Comparison of ENCODE assay signal across 19 cellular contexts in the genomic region with DNA sequence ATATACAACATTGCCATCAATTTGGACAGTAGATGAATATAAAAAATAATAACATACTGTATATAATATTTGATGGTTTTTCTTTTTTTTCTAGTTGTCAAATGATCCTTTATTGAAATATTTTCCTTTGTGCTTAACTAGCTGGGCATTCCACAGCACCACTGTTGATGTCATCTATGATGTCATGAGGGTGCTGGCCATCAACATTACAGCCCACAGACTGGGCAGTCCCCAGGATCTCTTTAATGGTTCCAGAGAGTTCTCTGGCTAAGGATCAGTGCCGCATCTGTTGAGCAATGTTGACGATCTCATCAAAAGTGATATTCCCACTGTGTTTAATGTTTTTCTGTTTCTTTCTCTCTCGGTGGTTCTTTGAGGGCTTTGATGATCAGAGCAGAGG. TPM values are rescaled to one million over a fixed set of nuclear protein-coding genes. Genes with fewer than 3 reads are reported as not detected.
"Had no signal": no experiment of that assay in that cellular context is flagged by ENCODE, and none has a peak within 500 bp of the region (broad histone marks: within the 10 kb centered on the region; RNA-seq: fewer than 3 reads in every experiment).

No MANE protein-coding gene starts in this region.

RNA-seq across cellular contexts. Expression of a gene that starts 19.0 kb away (rescaled TPM):
- total RNA-seq: activated B cell treated with CpG ODN at 0.5 μM for 24 hours; activated CD4-positive, alpha-beta memory T cell treated with anti-CD3 and anti-CD28 coated beads for 36 hours; activated CD4-positive, alpha-beta T cell treated with anti-CD3 and anti-CD28 coated beads, Interleukin-2, amount 10 ng/mL, durations not matched to agents 24 days and 14 days; activated CD8-positive, alpha-beta memory T cell treated with anti-CD3 and anti-CD28 coated beads for 36 hours; activated CD8-positive, alpha-beta T cell treated with anti-CD3 and anti-CD28 coated beads for 36 hours; activated naive CD4-positive, alpha-beta T cell treated with anti-CD3 and anti-CD28 coated beads for 36 hours; activated naive CD4-positive, alpha-beta T cell treated with anti-CD3 and anti-CD28 coated beads, Interleukin-2, amount 50 U/mL, for 72 hours; activated naive CD8-positive, alpha-beta T cell treated with anti-CD3 and anti-CD28 coated beads for 36 hours; activated T-cell treated with anti-CD3 and anti-CD28 coated beads, Interleukin-2, amount 50 U/mL, for 4 hours; activated T-cell treated with anti-CD3 and anti-CD28 coated beads, Interleukin-2, amount 50 U/mL, for 72 hours; activated T-helper 1 cell treated with anti-CD3 and anti-CD28 coated beads, Interleukin-12 subunit alpha, Interleukin-12 subunit beta, Interleukin-2, Interleukin-4 antibody, amounts not matched to agents 30 ng/mL and 10 ng/mL and 1 ng/mL, durations not matched to agents 14 hours and 24 hours and 36 hours; activated T-helper 17 cell treated with anti-CD3 and anti-CD28 coated beads, Interleukin-2, amount 50 U/mL, for 72 hours; adrenal gland; aorta; astrocyte; body of pancreas; breast epithelium; cardiac septum; cerebellum had no signal
- polyA plus RNA-seq: adrenal gland, aorta had no signal

RNA-seq across cellular contexts. Expression of a gene that starts 59.1 kb away (rescaled TPM):
- total RNA-seq: astrocyte had no signal
